In the genomic region with DNA sequence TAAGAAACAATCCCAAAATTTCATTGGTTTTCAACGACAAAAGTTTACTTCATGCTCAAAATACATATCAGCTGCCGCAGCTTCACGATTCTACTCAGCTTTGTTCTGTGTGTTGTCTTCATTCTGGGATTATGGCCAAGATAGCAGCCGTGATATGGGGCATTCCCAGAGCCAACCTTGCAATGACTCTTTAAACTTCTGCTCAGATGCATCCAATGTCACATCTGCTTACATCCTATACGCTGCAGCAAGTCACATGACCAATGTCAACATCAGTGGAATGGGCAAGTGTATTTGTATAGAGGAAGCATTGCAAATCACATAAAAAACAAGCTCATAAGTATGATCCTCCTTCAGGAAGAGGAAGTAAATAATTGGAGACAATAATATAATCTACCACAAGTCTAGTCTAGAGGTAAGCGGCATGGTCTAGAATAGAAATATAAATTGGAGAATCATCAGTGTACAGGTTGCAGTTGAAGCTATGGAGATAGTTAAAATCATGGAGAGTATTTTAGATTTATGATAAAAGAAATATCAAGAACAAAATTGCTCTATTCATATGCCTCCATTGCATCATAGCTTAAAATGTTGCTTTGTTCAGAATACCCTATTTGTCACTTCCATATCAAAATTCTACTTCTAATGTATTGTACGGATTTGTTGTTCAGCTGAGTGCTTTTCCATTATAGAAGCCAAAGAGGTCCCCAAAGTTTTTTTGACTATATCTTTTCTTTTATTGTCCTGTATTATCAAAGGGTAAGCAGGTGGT, we compare ENCODE assay signal across 29 cellular contexts. TPM values are rescaled to one million over a fixed set of nuclear protein-coding genes. Genes with fewer than 3 reads are reported as not detected.
A peak's percentile ranks its signal among the peaks of the same experiment; 100 is the strongest.
DNase-seq lines count a peak whose midpoint lies in the region; ATAC-seq, FAIRE-seq and TF ChIP-seq lines count a peak whose summit lies in the region.
"Had no signal": no experiment of that assay in that cellular context is flagged by ENCODE, and none has a peak within 500 bp of the region (broad histone marks: within the 10 kb centered on the region; RNA-seq: fewer than 3 reads in every experiment).

No MANE protein-coding gene starts in this region.

- 65% methylated on average over 7 of the region's 7 CpGs for WGBS in HepG2 (ENCODE audit: low lambda C conversion rate)

- H3K79me2 ChIP-seq in HepG2 (ENCODE audit: insufficient read depth, low read length): no peaks in the 10 kb centered on the region

- DNase-seq in DMS53 (lab: John Stamatoyannopoulos, UW) (peak; percentile 81), KBM-7 (peak; percentile 51), NOMO-1 treated with DMSO at 0.1 percent for 48 hours (lab: John Stamatoyannopoulos, UW; ENCODE audit: unreplicated experiment) (peak; percentile 74), HepG2 (ENCODE audit: low spot score) (no peak), NCI-H1417 (lab: John Stamatoyannopoulos, UW) (no peak), NCI-H1092 treated with DMSO at 0.1 percent for 48 hours (lab: John Stamatoyannopoulos, UW) (no peak)
- DNase-seq: activated CD8-positive, alpha-beta T cell treated with anti-CD3 and anti-CD28 coated beads for 36 hours; activated naive CD4-positive, alpha-beta T cell treated with anti-CD3 and anti-CD28 coated beads, Interleukin-2, amount 10 ng/mL, durations not matched to agents 7 days and 5 days; activated T-cell treated with anti-CD3 and anti-CD28 coated beads, Interleukin-2, amount 50 U/mL, for 24 hours; anterior cingulate cortex; Caco-2; foreskin keratinocyte; hypothalamus; IMR-90; islet precursor cell; NCI-H1048; NCI-H2081 treated with DMSO at 0.1 percent for 48 hours; NCI-H774; psoas muscle; small intestine; stimulated activated CD4-positive, alpha-beta T cell treated with anti-CD3 and anti-CD28 coated beads, Interleukin-2, amount 100 ng/mL, for 48 hours; stimulated activated naive CD8-positive, alpha-beta T cell treated with anti-CD3 and anti-CD28 coated beads, Interleukin-15, amount 100 ng/mL, for 72 hours; trophoblast cell had no signal

- BruUV-seq in HepG2 (replicated peaks; lab: Mats Ljungman, UMichigan): no TSS peak

- TF ChIP-seq CTCF in HepG2 (CRISPR knock-in tag; IDR thresholded peaks at IDR 0.05): no peak

- no peaks in the 10 kb centered on the region for H3K27me3 ChIP-seq in HepG2 (ENCODE audit: control insufficient read depth in 1 of 2, insufficient read depth in 2 of 2, low read length in 2 of 2)
- H3K27me3 ChIP-seq: foreskin keratinocyte had no signal

- no peak for TF ChIP-seq RAD21 in HepG2 (CRISPR knock-in tag; IDR thresholded peaks at IDR 0.05)

- H3K4me2 ChIP-seq in HepG2 (ENCODE audit: low read depth, low read length): no peak overlapping the region

- H3K36me3 ChIP-seq in HepG2 (replicated peaks in 1 of 2; ENCODE audit: control insufficient read depth in 1 of 2, insufficient read depth in 2 of 2, low read length in 2 of 2): no peaks in the 10 kb centered on the region
- H3K36me3 ChIP-seq: neutrophil had no signal

- H3K4me3 ChIP-seq in HepG2 (replicated peaks in 1 of 3; ENCODE audit: insufficient read depth in 1 of 3, low read depth in 2 of 3, low read length in 3 of 3): no peak overlapping the region
- H3K4me3 ChIP-seq: lung, psoas muscle, SK-N-MC had no signal

- no peak overlapping the region for H3K9ac ChIP-seq in HepG2 (ENCODE audit: insufficient read depth, low read depth, low read length)

- no peak for FAIRE-seq in HepG2 (lab: Jason Lieb, UNC)
- FAIRE-seq: small intestine had no signal

- in situ Hi-C loops in KBM-7 (cut with MboI; ENCODE audit: low pct_unique_long_range_greater_than_20kb, low sequenced_read_pairs): no loop called here
- in situ Hi-C loops in HepG2 (cut with HindIII; ENCODE audit: extremely low pct_ligation_motif_present, low pct_unique_long_range_greater_than_20kb): no loop called here

- no peak overlapping the region for H3K27ac ChIP-seq in HepG2 (ENCODE audit: extremely low read length, insufficient read depth, low read length)
- H3K27ac ChIP-seq: neutrophil, psoas muscle had no signal

- no peaks in the 10 kb centered on the region for H3K9me3 ChIP-seq in HepG2 (ENCODE audit: low read length)
- H3K9me3 ChIP-seq: Caco-2, neutrophil, psoas muscle had no signal

- POLR2A ChIA-PET in HepG2 (lab: Yijun Ruan, JAX): no interaction called here

- CTCF ChIA-PET in HepG2 (lab: Yijun Ruan, JAX; ENCODE audit: low intra/inter-chr PET ratio, low total read pairs): no interaction called here

- no peak for TF ChIP-seq EP300 in HepG2 (IDR thresholded peaks at IDR 0.05; ENCODE audit: low read depth in 2 of 2, low read length in 2 of 2)
- no peak for TF ChIP-seq EP300 in HepG2 (CRISPR knock-in tag; IDR thresholded peaks at IDR 0.05; ENCODE audit: borderline replicate concordance)

- intact Hi-C loops in HepG2 (cut with micrococcal nuclease; ENCODE audit: unreplicated experiment): no loop called here

- H2AFZ ChIP-seq in HepG2 (ENCODE audit: low read length): peak overlapping the region; percentile 23

- ATAC-seq in HepG2: no peak
- no peak for ATAC-seq in HG02798 (IDR thresholded peaks at IDR 0.05; ENCODE audit: poor library complexity, unreplicated experiment)
- ATAC-seq: activated CD8-positive, alpha-beta T cell treated with anti-CD3 and anti-CD28 coated beads for 36 hours; foreskin keratinocyte; psoas muscle; stimulated activated naive CD8-positive, alpha-beta T cell treated with anti-CD3 and anti-CD28 coated beads, Interleukin-15, amount 100 ng/mL, for 72 hours had no signal

- TF ChIP-seq POLR2A in HepG2 (IDR thresholded peaks at IDR 0.05; ENCODE audit: insufficient read depth in 1 of 2, low read depth in 2 of 2, low read length in 2 of 2): no peak

- peaks cover 7% of the 10 kb centered on the region for H3K4me1 ChIP-seq in HepG2 (ENCODE audit: insufficient read depth, low read length)
- H3K4me1 ChIP-seq: Caco-2, psoas muscle had no signal

- H4K20me1 ChIP-seq in HepG2 (ENCODE audit: insufficient read depth, low read length): no peaks in the 10 kb centered on the region

TF ChIP-seq in HepG2, 621 proteins besides CTCF, POLR2A, EP300 and RAD21 (continues in another document):
- no peak for TF ChIP-seq ZNF746 (CRISPR knock-in tag; IDR thresholded peaks at IDR 0.05)
- TF ChIP-seq ZNF274 (CRISPR knock-in tag; IDR thresholded peaks at IDR 0.05): no peak
- TF ChIP-seq TBX2 (CRISPR knock-in tag; IDR thresholded peaks at IDR 0.05; ENCODE audit: borderline replicate concordance): no peak
- no peak for TF ChIP-seq ZNF891 (CRISPR knock-in tag; IDR thresholded peaks at IDR 0.05)
- no peak for TF ChIP-seq MXD4 (CRISPR knock-in tag; IDR thresholded peaks at IDR 0.05)
- peak; percentile 50; the same call in 1 of the 2 replicates for TF ChIP-seq CEBPB (IDR thresholded peaks at IDR 0.05; ENCODE audit: borderline replicate concordance, low read depth, low read length)
- TF ChIP-seq ATF7 (IDR thresholded peaks at IDR 0.05): no peak
- no peak for TF ChIP-seq ATF7 (CRISPR knock-in tag; IDR thresholded peaks at IDR 0.05)

RNA-seq across cellular contexts. Expression of gene C6orf141, which starts 7.2 kb away (rescaled TPM):
- total RNA-seq in HepG2 (2016; rRNA removed; fragmentation: Illumina TruSeq; extraction: Trizol): not detected in 2 replicates
- not detected in 2 replicates for total RNA-seq in HepG2 (2016; cell fraction: cytosol; rRNA removed; fragmentation: Illumina TruSeq; extraction: Trizol; ENCODE audit: low read depth)
- total RNA-seq in HepG2 (2016; cell fraction: insoluble cytoplasmic fraction; rRNA removed; fragmentation: Illumina TruSeq; extraction: Trizol): not detected in 2 replicates
- total RNA-seq in HepG2 (2016; cell fraction: membrane; rRNA removed; fragmentation: Illumina TruSeq; extraction: Trizol): not detected in 2 replicates
- not detected in 2 replicates for total RNA-seq in HepG2 (2016; cell fraction: nucleus; rRNA removed; fragmentation: Illumina TruSeq; extraction: Trizol)
- 0.07 and 0.12 TPM in 2 replicates for polyA plus RNA-seq in HepG2 (2011; rRNA removed)
- polyA plus RNA-seq in HepG2 (2011; cell fraction: cytosol; rRNA removed): not detected in 2 replicates
- 0.29 TPM in 1 of 2 replicates, not detected in the other for polyA plus RNA-seq in HepG2 (2011; cell fraction: nucleus; rRNA removed)
- not detected in 2 replicates for polyA plus RNA-seq in HepG2 (2012)
- not detected in 2 replicates for polyA plus RNA-seq in HepG2 (2016; cell fraction: cytosol; fragmentation: Illumina TruSeq; extraction: Trizol; ENCODE audit: low read depth)
- polyA plus RNA-seq in HepG2 (2016; cell fraction: insoluble cytoplasmic fraction; fragmentation: Illumina TruSeq; extraction: Trizol; ENCODE audit: low read depth): not detected in 2 replicates
- polyA plus RNA-seq in HepG2 (2016; cell fraction: membrane; fragmentation: Illumina TruSeq; extraction: Trizol; ENCODE audit: low read depth): not detected in 2 replicates
- not detected in 2 replicates for polyA plus RNA-seq in HepG2 (2016; cell fraction: nucleus; fragmentation: Illumina TruSeq; extraction: Trizol; ENCODE audit: insufficient read depth, low read depth)
- not detected in 2 replicates for polyA minus RNA-seq in HepG2 (2011; rRNA and poly(A)+ RNA removed; ENCODE audit: low replicate concordance)
- not detected in 2 replicates for polyA minus RNA-seq in HepG2 (2011; cell fraction: cytosol; rRNA and poly(A)+ RNA removed)
- not detected in 2 replicates for polyA minus RNA-seq in HepG2 (2011; cell fraction: nucleus; rRNA and poly(A)+ RNA removed)
- total RNA-seq: IMR-90 had no signal
- polyA plus RNA-seq: IMR-90 had no signal

RNA-seq across cellular contexts. Expression of gene GLYATL3, which starts 43.5 kb away (rescaled TPM):
- not detected in 2 replicates for total RNA-seq in HepG2 (2016; rRNA removed; fragmentation: Illumina TruSeq; extraction: Trizol)
- total RNA-seq in HepG2 (2016; cell fraction: cytosol; rRNA removed; fragmentation: Illumina TruSeq; extraction: Trizol; ENCODE audit: low read depth): not detected in 2 replicates
- total RNA-seq in HepG2 (2016; cell fraction: insoluble cytoplasmic fraction; rRNA removed; fragmentation: Illumina TruSeq; extraction: Trizol): not detected in 2 replicates
- not detected in 2 replicates for total RNA-seq in HepG2 (2016; cell fraction: membrane; rRNA removed; fragmentation: Illumina TruSeq; extraction: Trizol)
- not detected in 2 replicates for total RNA-seq in HepG2 (2016; cell fraction: nucleus; rRNA removed; fragmentation: Illumina TruSeq; extraction: Trizol)
- 0.05 TPM in 1 of 2 replicates, not detected in the other for polyA plus RNA-seq in HepG2 (2011; rRNA removed)
- not detected in 2 replicates for polyA plus RNA-seq in HepG2 (2011; cell fraction: cytosol; rRNA removed)
- not detected in 2 replicates for polyA plus RNA-seq in HepG2 (2011; cell fraction: nucleus; rRNA removed)
- not detected in 2 replicates for polyA plus RNA-seq in HepG2 (2012)
- not detected in 2 replicates for polyA plus RNA-seq in HepG2 (2016; cell fraction: cytosol; fragmentation: Illumina TruSeq; extraction: Trizol; ENCODE audit: low read depth)
- not detected in 2 replicates for polyA plus RNA-seq in HepG2 (2016; cell fraction: insoluble cytoplasmic fraction; fragmentation: Illumina TruSeq; extraction: Trizol; ENCODE audit: low read depth)
- polyA plus RNA-seq in HepG2 (2016; cell fraction: membrane; fragmentation: Illumina TruSeq; extraction: Trizol; ENCODE audit: low read depth): not detected in 2 replicates
- not detected in 2 replicates for polyA plus RNA-seq in HepG2 (2016; cell fraction: nucleus; fragmentation: Illumina TruSeq; extraction: Trizol; ENCODE audit: insufficient read depth, low read depth)
- polyA minus RNA-seq in HepG2 (2011; rRNA and poly(A)+ RNA removed; ENCODE audit: low replicate concordance): not detected in 2 replicates
- not detected in 2 replicates for polyA minus RNA-seq in HepG2 (2011; cell fraction: cytosol; rRNA and poly(A)+ RNA removed)
- not detected in 2 replicates for polyA minus RNA-seq in HepG2 (2011; cell fraction: nucleus; rRNA and poly(A)+ RNA removed)
- total RNA-seq: activated CD8-positive, alpha-beta T cell treated with anti-CD3 and anti-CD28 coated beads for 36 hours; Caco-2; epithelial cell of proximal tubule; foreskin keratinocyte; IMR-90; lung; psoas muscle had no signal
- polyA plus RNA-seq: BJ, foreskin keratinocyte, IMR-90, lung, psoas muscle, small intestine had no signal

Comparison
In these comparisons a context has a peak if more than half of its experiments do, and no peak if none do; other contexts are left out.
1. DNase-seq: peak in DMS53 (single experiment), KBM-7 (single experiment) and NOMO-1 treated with DMSO at 0.1 percent for 48 hours (single experiment); none in HepG2 (single experiment), NCI-H1417 (0 of 3) and NCI-H1092 treated with DMSO at 0.1 percent for 48 hours (single experiment).